Comparison of ENCODE assay signal across 8 cellular contexts in the genomic region with DNA sequence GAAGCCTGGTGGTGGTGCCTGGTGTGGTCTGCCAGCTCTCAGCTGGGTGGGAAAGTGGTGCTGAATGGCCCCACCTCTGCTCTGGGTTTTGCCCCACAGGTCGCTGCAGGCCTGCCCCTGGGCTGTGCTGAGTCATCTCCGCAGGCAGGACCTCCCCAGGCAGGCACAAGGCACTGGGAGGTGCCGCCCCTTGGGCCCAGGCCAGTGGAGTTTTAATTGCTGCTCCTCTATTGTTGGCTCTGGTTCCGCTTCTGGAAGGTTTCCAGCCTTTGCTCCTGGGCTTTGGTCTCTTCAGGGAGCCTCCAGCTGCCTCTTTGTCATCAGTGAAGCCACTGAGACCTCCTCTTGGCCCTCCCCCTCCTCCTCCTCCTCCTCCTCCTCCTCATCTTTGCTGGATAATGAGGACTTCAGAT.
DNase-seq lines count a peak whose midpoint lies in the region; ATAC-seq, FAIRE-seq and TF ChIP-seq lines count a peak whose summit lies in the region.

No MANE protein-coding gene starts in this region.

- H3K27ac Mint-ChIP-seq in mesothelial cell of epicardium = no peak overlapping the region

- TF ChIP-seq EP300 in A549 (IDR thresholded peaks at IDR 0.05) (peak; percentile 26 to 64; a peak in 3 of 5 replicates), ovary (IDR thresholded peaks at IDR 0.05) (no peak)

- CTCF ChIA-PET in A549 (lab: Yijun Ruan, JAX) = interaction anchor here (0.8 to 2.1 kb wide), 5 partner anchors 9 to 1186 kb away, joined by 3 to 7 read pairs (median 4); no protein-coding TSS in a partner anchor

- peak; percentile 79 to 83 for DNase-seq in A549 (ENCODE audit: low read depth in 1 of 2, low spot score in 1 of 2)
- DNase-seq in GOT3 (lab: John Stamatoyannopoulos, UW) = peak; percentile 81
- DNase-seq in NCI-H345 (lab: John Stamatoyannopoulos, UW) = peak; percentile 85
- DNase-seq in ovary = peak in 4 of 5 donors; percentile 17 to 39 (median 20)
- DNase-seq in NOMO-1 (lab: John Stamatoyannopoulos, UW; ENCODE audit: unreplicated experiment in 2 of 2) = no peak
- DNase-seq in mesothelial cell of epicardium (ENCODE audit: low spot score in 2 of 2, unreplicated experiment in 2 of 2) = no peak

- no peak for TF ChIP-seq CTCF in A549 (IDR thresholded peaks at IDR 0.05)
- TF ChIP-seq CTCF in ovary (IDR thresholded peaks at IDR 0.05) = no peak
- TF ChIP-seq CTCF in mesothelial cell of epicardium (IDR thresholded peaks at IDR 0.05; ENCODE audit: unreplicated experiment) = no peak

- TF ChIP-seq POLR2A in A549 (IDR thresholded peaks at IDR 0.05; ENCODE audit: low read length) = no peak
- no peak for TF ChIP-seq POLR2A in ovary (IDR thresholded peaks at IDR 0.05)

- POLR2A ChIA-PET in A549 (lab: Yijun Ruan, JAX) = no interaction called here

- H3K27ac ChIP-seq in A549 (peak overlapping the region; percentile 82 to 83), duodenal mucosa (ENCODE audit: low read depth, low read length) (no peak overlapping the region), ovary (no peak overlapping the region)

- H3K27me3 ChIP-seq in duodenal mucosa (ENCODE audit: control insufficient read depth in 1 of 2, insufficient read depth in 2 of 2, low read length in 2 of 2) = no peaks in the 10 kb centered on the region
- H3K27me3 ChIP-seq in ovary = no peaks in the 10 kb centered on the region

- no peaks in the 10 kb centered on the region for H3K9me3 ChIP-seq in A549
- no peaks in the 10 kb centered on the region for H3K9me3 ChIP-seq in duodenal mucosa (ENCODE audit: control insufficient read depth in 1 of 2, low read length in 2 of 2)
- no peaks in the 10 kb centered on the region for H3K9me3 ChIP-seq in ovary

- H3K36me3 ChIP-seq in duodenal mucosa (ENCODE audit: control insufficient read depth in 1 of 2, insufficient read depth in 2 of 2, low read length in 2 of 2) (no peaks in the 10 kb centered on the region), ovary (no peaks in the 10 kb centered on the region)

- H3K4me1 ChIP-seq in A549 (peaks cover 24% of the 10 kb centered on the region), duodenal mucosa (ENCODE audit: control insufficient read depth in 1 of 2, insufficient read depth in 2 of 2, low read length in 2 of 2) (peaks cover 12 to 17% of the 10 kb centered on the region in 2 donors), ovary (ENCODE audit: insufficient read depth) (no peaks in the 10 kb centered on the region)

- FAIRE-seq in A549 (lab: Jason Lieb, UNC) = no peak

- no peak overlapping the region for H3K4me3 ChIP-seq in A549
- peak overlapping the region; percentile 5 to 32 for H3K4me3 ChIP-seq in duodenal mucosa (ENCODE audit: low read depth in 1 of 2, low read length in 2 of 2)
- H3K4me3 ChIP-seq in ovary = no peak overlapping the region

- H3K4me1 Mint-ChIP-seq in mesothelial cell of epicardium = no peaks in the 10 kb centered on the region

- no peaks in the 10 kb centered on the region for H3K36me3 Mint-ChIP-seq in mesothelial cell of epicardium

- intact Hi-C loops in ovary (cut with DNase I) = loop anchor here in 1 of 4 donors (5.0 kb wide), 1 partner anchor 1706 kb away; no protein-coding TSS in a partner anchor

- H3K9me3 Mint-ChIP-seq in mesothelial cell of epicardium = peaks cover 17% of the 10 kb centered on the region

- no peaks in the 10 kb centered on the region for H3K27me3 Mint-ChIP-seq in mesothelial cell of epicardium (ENCODE audit: low read depth)

- peak overlapping the region; percentile 69 for H3K4me2 ChIP-seq in A549

- no peak overlapping the region for H3K4me3 Mint-ChIP-seq in mesothelial cell of epicardium

- no peak overlapping the region for H3K9ac ChIP-seq in duodenal mucosa (ENCODE audit: low read depth in 1 of 2, low read length in 2 of 2)

- ATAC-seq in A549 (peak; percentile 97 to 98), GM21529 (IDR thresholded peaks at IDR 0.05; ENCODE audit: unreplicated experiment) (no peak)

- WGBS in A549 (ENCODE audit: missing lambda C conversion rate) = 4% methylated on average over 4 of the region's 4 CpGs
- 21 to 38% (median 31%) methylated on average over 4 of the region's 4 CpGs for WGBS in ovary, 3 donors

- peak in 1 of 2 experiments; percentile 44; a peak in 2 of 5 replicates for TF ChIP-seq RAD21 in A549 (conservative IDR thresholded peaks at IDR 0.05 in 1 of 2, IDR thresholded peaks at IDR 0.05 in 1 of 2)

TF ChIP-seq in A549, 52 proteins besides CTCF, POLR2A, EP300 and RAD21 (continues in another document):
- TF ChIP-seq BCL3 (IDR thresholded peaks at IDR 0.05) (no peak), REST (IDR thresholded peaks at IDR 0.05) (no peak), JUN (IDR thresholded peaks at IDR 0.05) (peak; percentile 36 to 69; a peak in 4 of 5 replicates), SMC3 (IDR thresholded peaks at IDR 0.05) (peak; percentile 35), HDAC2 (IDR thresholded peaks at IDR 0.05) (no peak), RARB (CRISPR knock-in tag; IDR thresholded peaks at IDR 0.05) (no peak), TP53 (CRISPR knock-in tag; IDR thresholded peaks at IDR 0.05) (no peak), CBX8 (IDR thresholded peaks at IDR 0.05) (no peak), E2F6 (IDR thresholded peaks at IDR 0.05; ENCODE audit: borderline replicate concordance, low read depth) (no peak), FOSL2 (IDR thresholded peaks at IDR 0.05) (peak; percentile 69), FOSL2 (CRISPR knock-in tag; IDR thresholded peaks at IDR 0.05) (peak; percentile 69), RFX5 (IDR thresholded peaks at IDR 0.05) (no peak), HOXA7 (CRISPR knock-in tag; IDR thresholded peaks at IDR 0.05) (no peak), CHD2 (IDR thresholded peaks at IDR 0.05; ENCODE audit: low read length, partially characterized antibody) (no peak), FOXS1 (CRISPR knock-in tag; IDR thresholded peaks at IDR 0.05) (no peak)
- TF ChIP-seq, protein P1, sequence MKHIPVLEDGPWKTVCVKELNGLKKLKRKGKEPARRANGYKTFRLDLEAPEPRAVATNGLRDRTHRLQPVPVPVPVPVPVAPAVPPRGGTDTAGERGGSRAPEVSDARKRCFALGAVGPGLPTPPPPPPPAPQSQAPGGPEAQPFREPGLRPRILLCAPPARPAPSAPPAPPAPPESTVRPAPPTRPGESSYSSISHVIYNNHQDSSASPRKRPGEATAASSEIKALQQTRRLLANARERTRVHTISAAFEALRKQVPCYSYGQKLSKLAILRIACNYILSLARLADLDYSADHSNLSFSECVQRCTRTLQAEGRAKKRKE (CRISPR knock-in tag; IDR thresholded peaks at IDR 0.05; ENCODE audit: low read depth) = no peak
- TF ChIP-seq, protein P2, sequence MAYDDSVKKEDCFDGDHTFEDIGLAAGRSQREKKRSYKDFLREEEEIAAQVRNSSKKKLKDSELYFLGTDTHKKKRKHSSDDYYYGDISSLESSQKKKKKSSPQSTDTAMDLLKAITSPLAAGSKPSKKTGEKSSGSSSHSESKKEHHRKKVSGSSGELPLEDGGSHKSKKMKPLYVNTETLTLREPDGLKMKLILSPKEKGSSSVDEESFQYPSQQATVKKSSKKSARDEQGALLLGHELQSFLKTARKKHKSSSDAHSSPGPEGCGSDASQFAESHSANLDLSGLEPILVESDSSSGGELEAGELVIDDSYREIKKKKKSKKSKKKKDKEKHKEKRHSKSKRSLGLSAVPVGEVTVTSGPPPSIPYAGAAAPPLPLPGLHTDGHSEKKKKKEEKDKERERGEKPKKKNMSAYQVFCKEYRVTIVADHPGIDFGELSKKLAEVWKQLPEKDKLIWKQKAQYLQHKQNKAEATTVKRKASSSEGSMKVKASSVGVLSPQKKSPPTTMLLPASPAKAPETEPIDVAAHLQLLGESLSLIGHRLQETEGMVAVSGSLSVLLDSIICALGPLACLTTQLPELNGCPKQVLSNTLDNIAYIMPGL (CRISPR knock-in tag; IDR thresholded peaks at IDR 0.05; ENCODE audit: borderline replicate concordance) = no peak

Comparison
In these comparisons a context has a peak if more than half of its experiments do, and no peak if none do; other contexts are left out.
1. DNase-seq: peak in A549 (2 of 2), GOT3 (single experiment), NCI-H345 (single experiment) and ovary (4 of 5); none in NOMO-1 (0 of 2) and mesothelial cell of epicardium (0 of 2).
2. H3K27ac ChIP-seq: peak in A549 (2 of 2); none in duodenal mucosa (single experiment) and ovary (0 of 2).
3. H3K4me3 ChIP-seq: peak in duodenal mucosa (2 of 2); none in A549 (single experiment) and ovary (single experiment).